In the genomic region with DNA sequence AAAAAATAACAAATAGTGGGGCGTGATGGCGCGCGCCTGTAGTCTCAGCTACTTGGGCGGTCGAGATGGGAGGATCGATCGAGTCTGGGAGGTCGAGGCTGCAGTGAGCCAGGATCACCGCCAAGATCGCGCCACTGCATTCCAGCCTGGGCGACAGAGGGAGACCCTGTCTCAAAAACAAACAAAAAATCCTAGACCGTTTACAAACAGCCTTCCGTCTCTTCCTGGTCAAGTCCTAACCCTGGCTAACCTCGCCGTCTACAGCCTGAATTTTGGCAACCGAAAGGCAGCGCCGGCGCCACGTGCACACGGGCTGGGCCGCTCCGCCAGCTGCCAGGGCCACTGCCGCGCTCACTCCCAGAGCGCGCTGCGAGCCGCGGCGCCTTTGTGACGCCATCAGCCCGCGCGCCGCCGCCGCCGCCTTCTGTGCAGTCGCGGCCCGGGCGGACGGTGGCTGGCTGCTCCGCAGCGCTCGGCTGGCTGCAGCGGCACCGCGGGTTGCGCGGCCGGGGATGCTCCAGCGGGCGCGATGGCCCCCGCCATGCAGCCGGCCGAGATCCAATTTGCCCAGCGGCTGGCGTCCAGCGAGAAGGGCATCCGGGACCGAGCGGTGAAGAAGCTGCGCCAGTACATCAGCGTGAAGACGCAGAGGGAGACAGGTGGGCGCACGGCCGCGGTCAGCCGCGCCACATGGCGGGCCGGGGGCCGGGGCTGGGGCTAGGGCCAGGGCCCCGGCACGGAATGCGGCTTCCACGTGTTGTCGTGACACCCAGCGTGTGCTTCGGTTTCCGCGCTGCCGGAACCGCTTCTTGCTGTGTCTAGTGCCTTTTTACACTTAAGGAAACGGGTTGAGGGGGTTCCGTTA, we compare ENCODE assay signal across 8 cellular contexts. TPM values are rescaled to one million over a fixed set of nuclear protein-coding genes. Genes with fewer than 3 reads are reported as not detected.
DNase-seq lines count a peak whose midpoint lies in the region; ATAC-seq, FAIRE-seq and TF ChIP-seq lines count a peak whose summit lies in the region.

Gene HSF2BP, minus strand, starts transcription at position 353 of the 865 bp plus-strand sequence. CDS start 1,392 bp downstream, outside the sequence.
Gene RRP1B, plus strand, starts transcription at position 425 of the 865 bp plus-strand sequence. Its CDS starts 105 bp downstream, at position 530.

- H3K4me1 ChIP-seq in ascending aorta = peaks cover 3 to 11% of the 10 kb centered on the region in 2 donors
- peaks cover 6% of the 10 kb centered on the region for H3K4me1 ChIP-seq in hepatocyte (ENCODE audit: insufficient read depth)
- H3K4me1 ChIP-seq in rectal smooth muscle tissue (ENCODE audit: control insufficient read depth, insufficient read depth, low read length) = peaks cover 8% of the 10 kb centered on the region

- no peaks in the 10 kb centered on the region for H3K9me2 ChIP-seq in hepatocyte (replicated peaks; ENCODE audit: insufficient read depth)

- H2AFZ ChIP-seq in hepatocyte = peak within 1 kb of the TSS; percentile 95

- DNase-seq in GM12865 (ENCODE audit: low read depth) = peak; percentile 92
- peak; percentile 61 for DNase-seq in NCI-H1694 (lab: John Stamatoyannopoulos, UW)
- DNase-seq in T-helper 2 cell = peak; percentile 62 to 93 (median 73)
- DNase-seq in ascending aorta (ENCODE audit: low spot score in 2 of 2) = peak in 1 of 2 donors; percentile 88
- DNase-seq in hepatocyte (ENCODE audit: low spot score) = peak; percentile 94
- DNase-seq in urothelium cell line (ENCODE audit: low spot score) = peak; percentile 93

- no peak for TF ChIP-seq CTCF in GM12865 (IDR thresholded peaks at IDR 0.05; ENCODE audit: insufficient read depth, low read depth, low read length, missing control alignments)
- TF ChIP-seq CTCF in ascending aorta (IDR thresholded peaks at IDR 0.05) = peak in 1 of 3 experiments; percentile 5
- peak; percentile 14 for TF ChIP-seq CTCF in hepatocyte (IDR thresholded peaks at IDR 0.05; ENCODE audit: poor library complexity)

- no peaks in the 10 kb centered on the region for H4K20me1 ChIP-seq in hepatocyte (ENCODE audit: insufficient read depth, poor library complexity, severe bottlenecking)

- peak within 1 kb of the TSS; percentile 95 for H3K4me2 ChIP-seq in hepatocyte

- intact Hi-C loops in ascending aorta (cut with DNase I) = loop anchor here (1.0 kb wide), 1 partner anchor 117 kb away; the partner anchor contains the start of gene CSTB

- peak within 1 kb of the TSS; percentile 98 for H3K4me3 ChIP-seq in GM12865 (ENCODE audit: low read depth, low read length)
- H3K4me3 ChIP-seq in ascending aorta = peak within 1 kb of the TSS; percentile 90 to 95
- peak within 1 kb of the TSS; percentile 98 for H3K4me3 ChIP-seq in hepatocyte
- peak within 1 kb of the TSS; percentile 98 for H3K4me3 ChIP-seq in rectal smooth muscle tissue (ENCODE audit: low read length)

- H3K27me3 ChIP-seq in ascending aorta = no peaks in the 10 kb centered on the region
- H3K27me3 ChIP-seq in hepatocyte = no peaks in the 10 kb centered on the region
- H3K27me3 ChIP-seq in rectal smooth muscle tissue (ENCODE audit: control insufficient read depth, insufficient read depth, low read length) = no peaks in the 10 kb centered on the region

- no peak for FAIRE-seq in urothelium cell line (lab: Jason Lieb, UNC)

- 13% methylated on average over 88 of the region's 92 CpGs for WGBS in hepatocyte (ENCODE audit: low lambda C conversion rate, missing lambda C conversion rate)

- H3K27ac ChIP-seq in ascending aorta (peak within 1 kb of the TSS; percentile 76 to 86), hepatocyte (peak within 1 kb of the TSS; percentile 97), rectal smooth muscle tissue (ENCODE audit: low read depth, low read length) (peak within 1 kb of the TSS; percentile 82)

- peak; percentile 81 for ATAC-seq in HG02642 (IDR thresholded peaks at IDR 0.05; ENCODE audit: poor library complexity, unreplicated experiment)

- H3K9me3 ChIP-seq in ascending aorta = no peaks in the 10 kb centered on the region
- no peaks in the 10 kb centered on the region for H3K9me3 ChIP-seq in hepatocyte (ENCODE audit: low read depth)

- peaks cover 0 to 19% of the 10 kb centered on the region in 2 donors for H3K36me3 ChIP-seq in ascending aorta
- no peaks in the 10 kb centered on the region for H3K36me3 ChIP-seq in hepatocyte (replicated peaks; ENCODE audit: insufficient read depth, low read depth)
- H3K36me3 ChIP-seq in rectal smooth muscle tissue (ENCODE audit: control insufficient read depth, insufficient read depth, low read length) = peaks cover 2% of the 10 kb centered on the region

- peaks cover 45% of the 10 kb centered on the region for H3K79me2 ChIP-seq in hepatocyte

- H3K9ac ChIP-seq in rectal smooth muscle tissue (ENCODE audit: low read length) = peak within 1 kb of the TSS; percentile 86

RNA-seq across cellular contexts. Expression of gene HSF2BP, which starts in this region (rescaled TPM):
- total RNA-seq in ascending aorta (0.75 TPM), hepatocyte (1.4 and 2.1 TPM in 2 replicates)
- 1.3 and 3.1 TPM in 2 replicates for polyA plus RNA-seq in hepatocyte

RNA-seq across cellular contexts. Expression of gene RRP1B, which starts in this region (rescaled TPM):
- total RNA-seq in ascending aorta = 10.6 TPM
- total RNA-seq in hepatocyte = 19.2 and 20.3 TPM in 2 replicates
- polyA plus RNA-seq in hepatocyte = 16.5 and 18.6 TPM in 2 replicates
